Comparison of ENCODE assay signal across 11 cellular contexts in genomic region chr11:76666830-76667229, GRCh38. TPM values are rescaled to one million over a fixed set of nuclear protein-coding genes. Genes with fewer than 3 reads are reported as not detected.
A peak's percentile ranks its signal among the peaks of the same experiment; 100 is the strongest.
DNase-seq lines count a peak whose midpoint lies in the region; ATAC-seq and TF ChIP-seq lines count a peak whose summit lies in the region.
"Had no signal": no experiment of that assay in that cellular context is flagged by ENCODE, and none has a peak within 500 bp of the region (broad histone marks: within the 10 kb centered on the region; RNA-seq: fewer than 3 reads in every experiment).

No MANE protein-coding gene starts in this region.

- H3K4me1 Mint-ChIP-seq in stimulated activated naive B cell treated with anti-CD40 and anti-IgM and Interleukin-4, amounts not matched to agents 10 μg/mL and 1 μg/mL and 100 μg/mL, for 72 hours = peaks cover 67 to 79% of the 10 kb centered on the region in 2 donors

- peak overlapping the region; percentile 84 to 87 for H3K4me3 Mint-ChIP-seq in stimulated activated naive B cell treated with anti-CD40 and anti-IgM and Interleukin-4, amounts not matched to agents 10 μg/mL and 1 μg/mL and 100 μg/mL, for 72 hours
- H3K4me3 Mint-ChIP-seq: central memory CD8-positive, alpha-beta T cell; HFFc6 had no signal

- no peaks in the 10 kb centered on the region for H3K79me2 ChIP-seq in OCI-LY1 (ENCODE audit: insufficient read depth, low read length)

- no peaks in the 10 kb centered on the region for H3K27me3 Mint-ChIP-seq in stimulated activated naive B cell treated with anti-CD40 and anti-IgM and Interleukin-4, amounts not matched to agents 10 μg/mL and 1 μg/mL and 100 μg/mL, for 72 hours

- H3K27me3 ChIP-seq in OCI-LY1 (ENCODE audit: insufficient read depth, low read length) = no peaks in the 10 kb centered on the region
- no peaks in the 10 kb centered on the region for H3K27me3 ChIP-seq in ascending aorta
- H3K27me3 ChIP-seq in left lung = peaks cover 10 to 34% of the 10 kb centered on the region in 2 donors

- H4K20me1 ChIP-seq in OCI-LY1 (ENCODE audit: insufficient read depth, low read length) = no peaks in the 10 kb centered on the region

- no peaks in the 10 kb centered on the region for H3K36me3 ChIP-seq in OCI-LY1 (ENCODE audit: insufficient read depth, low read length)
- peaks cover 11 to 35% of the 10 kb centered on the region in 2 donors for H3K36me3 ChIP-seq in ascending aorta
- peaks cover 0 to 9% of the 10 kb centered on the region in 2 donors for H3K36me3 ChIP-seq in left lung

- H3K27ac Mint-ChIP-seq in stimulated activated naive B cell treated with anti-CD40 and anti-IgM and Interleukin-4, amounts not matched to agents 10 μg/mL and 1 μg/mL and 100 μg/mL, for 72 hours = peak overlapping the region; percentile 93
- H3K27ac Mint-ChIP-seq: HFFc6 had no signal

- no peak for DNase-seq in ascending aorta (ENCODE audit: low spot score in 2 of 2)
- DNase-seq in left lung = no peak
- DNase-seq in stimulated activated naive B cell treated with anti-CD40 and anti-IgM and Interleukin-4, amounts not matched to agents 10 μg/mL and 1 μg/mL and 100 μg/mL, for 72 hours = no peak
- DNase-seq in AG20443 (ENCODE audit: low spot score) = no peak
- no peak for DNase-seq in NCI-H146 treated with DMSO at 0.1 percent for 48 hours (lab: John Stamatoyannopoulos, UW; ENCODE audit: unreplicated experiment)
- no peak for DNase-seq in DMS79 (lab: John Stamatoyannopoulos, UW)
- DNase-seq: HFFc6; stimulated activated CD4-positive, alpha-beta T cell treated with anti-CD3 and anti-CD28 coated beads, Interleukin-2, amount 100 ng/mL, for 48 hours had no signal

- ATAC-seq in left lung (no peak), GM21526 (IDR thresholded peaks at IDR 0.05; ENCODE audit: low FRiP score, unreplicated experiment) (no peak)
- ATAC-seq in stimulated activated naive B cell treated with anti-CD40 and anti-IgM and Interleukin-4, amounts not matched to agents 10 μg/mL and 1 μg/mL and 100 μg/mL, for 72 hours (replicated peaks) = no peak

- H3K9me3 ChIP-seq in OCI-LY1 (ENCODE audit: low read length) = no peaks in the 10 kb centered on the region
- H3K9me3 ChIP-seq in ascending aorta = no peaks in the 10 kb centered on the region
- no peaks in the 10 kb centered on the region for H3K9me3 ChIP-seq in left lung

- no peak overlapping the region for H2AFZ ChIP-seq in OCI-LY1 (ENCODE audit: low read length)

- H3K4me1 ChIP-seq in OCI-LY1 (ENCODE audit: insufficient read depth, low read length, severe bottlenecking) = peaks cover 53% of the 10 kb centered on the region
- H3K4me1 ChIP-seq in ascending aorta = peaks cover 18 to 34% of the 10 kb centered on the region in 2 donors
- H3K4me1 ChIP-seq in left lung = peaks cover 8 to 59% of the 10 kb centered on the region in 2 donors

- H3K27ac ChIP-seq in OCI-LY1 (ENCODE audit: low read depth, low read length, poor library complexity, severe bottlenecking) = no peak overlapping the region
- peak overlapping the region; percentile 83 to 91 for H3K27ac ChIP-seq in ascending aorta
- H3K27ac ChIP-seq in left lung = peak overlapping the region; percentile 26 to 48

- peaks cover 76 to 82% of the 10 kb centered on the region in 2 donors for H3K36me3 Mint-ChIP-seq in stimulated activated naive B cell treated with anti-CD40 and anti-IgM and Interleukin-4, amounts not matched to agents 10 μg/mL and 1 μg/mL and 100 μg/mL, for 72 hours

- TF ChIP-seq CTCF in OCI-LY1 (IDR thresholded peaks at IDR 0.05; ENCODE audit: low read length) (no peak), ascending aorta (IDR thresholded peaks at IDR 0.05) (no peak), left lung (IDR thresholded peaks at IDR 0.05) (no peak)

- no peak overlapping the region for H3K9ac ChIP-seq in OCI-LY1 (ENCODE audit: low read length)

- no peaks in the 10 kb centered on the region for H3K9me3 Mint-ChIP-seq in stimulated activated naive B cell treated with anti-CD40 and anti-IgM and Interleukin-4, amounts not matched to agents 10 μg/mL and 1 μg/mL and 100 μg/mL, for 72 hours
- H3K9me3 Mint-ChIP-seq: central memory CD8-positive, alpha-beta T cell; HFFc6 had no signal

- intact Hi-C loops in ascending aorta (cut with DNase I) = no loop called here
- intact Hi-C loops in left lung (cut with DNase I) = no loop called here

- peak overlapping the region; percentile 5; the same call in 1 of the 2 replicates for H3K4me2 ChIP-seq in OCI-LY1 (ENCODE audit: low read length)

- no peaks in the 10 kb centered on the region for H3K9me2 ChIP-seq in OCI-LY1 (ENCODE audit: low read depth, low read length)

- H3F3A ChIP-seq in OCI-LY1 (ENCODE audit: insufficient read depth, low read length) = no peaks in the 10 kb centered on the region

- H3K4me3 ChIP-seq in OCI-LY1 (ENCODE audit: low read depth, low read length, poor library complexity, severe bottlenecking) = no peak overlapping the region
- H3K4me3 ChIP-seq in ascending aorta = peak overlapping the region; percentile 86 to 95
- H3K4me3 ChIP-seq in left lung = peak overlapping the region in 1 of 2 donors; percentile 51

RNA-seq across cellular contexts. Expression of gene LRRC32, which starts 3.7 kb away (rescaled TPM):
- total RNA-seq in ascending aorta (280 TPM), left lung (10 to 100 TPM; 38.7 to 66.8 TPM)
